ENCODE assay signal across 13 cellular contexts in genomic region chr16:1258906-1259759, GRCh38. TPM values are rescaled to one million over a fixed set of nuclear protein-coding genes. Genes with fewer than 3 reads are reported as not detected.
DNase-seq lines count a peak whose midpoint lies in the region; ATAC-seq and TF ChIP-seq lines count a peak whose summit lies in the region.
"Had no signal": no experiment of that assay in that cellular context is flagged by ENCODE, and none has a peak within 500 bp of the region (broad histone marks: within the 10 kb centered on the region; RNA-seq: fewer than 3 reads in every experiment).

No MANE protein-coding gene starts in this region.

- peaks cover 75% of the 10 kb centered on the region for H3K27me3 ChIP-seq in BLaER1
- peaks cover 31% of the 10 kb centered on the region for H3K27me3 ChIP-seq in PC-3 (ENCODE audit: low read length)
- peaks cover 38% of the 10 kb centered on the region for H3K27me3 ChIP-seq in iPS-20b (ENCODE audit: insufficient read depth, low read length)
- peaks cover 42% of the 10 kb centered on the region for H3K27me3 ChIP-seq in foreskin keratinocyte

- H3K4me2 ChIP-seq in BLaER1 (peak overlapping the region; percentile 56), PC-3 (ENCODE audit: low read length) (peak overlapping the region; percentile 84)

- H3K27ac ChIP-seq in BLaER1, result no peak overlapping the region
- H3K27ac ChIP-seq in PC-3 (ENCODE audit: low read length), result no peak overlapping the region
- no peak overlapping the region for H3K27ac ChIP-seq in iPS-20b (ENCODE audit: low read length)
- no peak overlapping the region for H3K27ac ChIP-seq in foreskin keratinocyte

- no peak for TF ChIP-seq CTCF in PC-3 (conservative IDR thresholded peaks at IDR 0.05; ENCODE audit: low read depth, low read length)
- TF ChIP-seq CTCF in foreskin keratinocyte (conservative IDR thresholded peaks at IDR 0.05), result no peak

- no TSS peak for BruUV-seq in PC-3 (replicated peaks; lab: Mats Ljungman, UMichigan)

- intact Hi-C loops in PC-3 (cut with micrococcal nuclease), result no loop called here

- H4K20me1 ChIP-seq in BLaER1, result peaks cover 57% of the 10 kb centered on the region
- no peaks in the 10 kb centered on the region for H4K20me1 ChIP-seq in PC-3 (ENCODE audit: low read length)

- no peaks in the 10 kb centered on the region for H3F3A ChIP-seq in PC-3 (ENCODE audit: low read length, unreplicated experiment)

- peak overlapping the region; percentile 61 for H2AFZ ChIP-seq in PC-3 (ENCODE audit: low read length)

- no peaks in the 10 kb centered on the region for H3K79me2 ChIP-seq in PC-3 (ENCODE audit: low read length)

- DNase-seq in DMS53 (lab: John Stamatoyannopoulos, UW), result peak; percentile 64
- no peak for DNase-seq in DMS53 treated with DMSO at 0.1 percent for 48 hours (lab: John Stamatoyannopoulos, UW; ENCODE audit: unreplicated experiment)
- DNase-seq in PC-3, result peak; percentile 13
- no peak for DNase-seq in foreskin keratinocyte
- DNase-seq in GM03348 (ENCODE audit: low spot score), result no peak
- DNase-seq in SKM-1 (lab: John Stamatoyannopoulos, UW; ENCODE audit: unreplicated experiment), result no peak
- DNase-seq: GF-D8, NCI-H526 treated with DMSO at 0.1 percent for 48 hours had no signal

- no peaks in the 10 kb centered on the region for H3K9me3 ChIP-seq in BLaER1
- no peaks in the 10 kb centered on the region for H3K9me3 ChIP-seq in PC-3 (ENCODE audit: low read length)
- no peaks in the 10 kb centered on the region for H3K9me3 ChIP-seq in iPS-20b (ENCODE audit: insufficient read depth, low read depth, low read length)

- H3K4me3 ChIP-seq in BLaER1, result peak overlapping the region; percentile 38; the same call in 1 of the 2 replicates
- peak overlapping the region; percentile 54 for H3K4me3 ChIP-seq in PC-3 (ENCODE audit: low read length)
- H3K4me3 ChIP-seq in iPS-20b (ENCODE audit: low read length), result peak overlapping the region; percentile 46; the same call in 1 of the 2 replicates

- CTCF ChIA-PET in PC-3 (lab: Charles Lee), result no interaction called here

- no peaks in the 10 kb centered on the region for H3K9me2 ChIP-seq in PC-3 (replicated peaks; ENCODE audit: low read length)

- H3K36me3 ChIP-seq in BLaER1, result no peaks in the 10 kb centered on the region
- H3K36me3 ChIP-seq in PC-3 (ENCODE audit: low read depth, low read length), result no peaks in the 10 kb centered on the region
- H3K36me3 ChIP-seq in iPS-20b (ENCODE audit: insufficient read depth, low read depth, low read length), result no peaks in the 10 kb centered on the region

- H3K4me1 ChIP-seq in BLaER1, result peaks cover 13% of the 10 kb centered on the region; the same call in 1 of the 2 replicates
- H3K4me1 ChIP-seq in PC-3 (ENCODE audit: insufficient read depth, low read length), result no peaks in the 10 kb centered on the region; the same call in 1 of the 2 replicates
- no peaks in the 10 kb centered on the region; the same call in 1 of the 2 replicates for H3K4me1 ChIP-seq in iPS-20b (ENCODE audit: insufficient read depth, low read length)
- H3K4me1 ChIP-seq in foreskin keratinocyte, result no peaks in the 10 kb centered on the region

- H3K9ac ChIP-seq in BLaER1 (no peak overlapping the region), PC-3 (ENCODE audit: low read length) (no peak overlapping the region), iPS-20b (ENCODE audit: low read depth, low read length) (no peak overlapping the region)

- ATAC-seq in PC-3 (peak; percentile 32; the same call in 1 of the 2 replicates), foreskin keratinocyte (no peak)

- POLR2A ChIA-PET in PC-3 (lab: Charles Lee; ENCODE audit: unreplicated experiment), result no interaction called here

RNA-seq across cellular contexts. Expression of gene TPSD1, which starts 3.3 kb away (rescaled TPM):
- total RNA-seq in PC-3 (2014; rRNA removed) (not detected in 2 replicates), foreskin keratinocyte (not detected in 2 replicates)
- polyA plus RNA-seq in foreskin keratinocyte, result not detected in 2 replicates
- total RNA-seq: A172; esophagus mucosa; T-helper 1 cell treated with Interleukin-12 subunit alpha and Interleukin-12 subunit beta and Interleukin-4 antibody, amounts not matched to agents 30 ng/mL and 1 ng/mL, for 36 hours had no signal

RNA-seq across cellular contexts. Expression of gene TPSAB1, which starts 18.6 kb away (rescaled TPM):
- total RNA-seq in PC-3 (2014; rRNA removed) (not detected in 2 replicates), foreskin keratinocyte (not detected in 2 replicates)
- not detected in 2 replicates for polyA plus RNA-seq in foreskin keratinocyte
- total RNA-seq: T-helper 1 cell treated with Interleukin-12 subunit alpha and Interleukin-12 subunit beta and Interleukin-4 antibody, amounts not matched to agents 30 ng/mL and 1 ng/mL, for 36 hours had no signal

RNA-seq across cellular contexts. Expression of gene TPSB2, which starts 29.1 kb away (rescaled TPM):
- total RNA-seq in PC-3 (2014; rRNA removed) (not detected in 2 replicates), foreskin keratinocyte (not detected in 2 replicates)
- not detected in 2 replicates for polyA plus RNA-seq in foreskin keratinocyte
- total RNA-seq: A172; T-helper 1 cell treated with Interleukin-12 subunit alpha and Interleukin-12 subunit beta and Interleukin-4 antibody, amounts not matched to agents 30 ng/mL and 1 ng/mL, for 36 hours had no signal

RNA-seq across cellular contexts. Expression of gene TPSG1, which starts 34.1 kb away (rescaled TPM):
- total RNA-seq in PC-3 (2014; rRNA removed), result not detected in 2 replicates
- not detected in 2 replicates for total RNA-seq in foreskin keratinocyte
- not detected in 2 replicates for polyA plus RNA-seq in foreskin keratinocyte
- total RNA-seq: T-helper 1 cell treated with Interleukin-12 subunit alpha and Interleukin-12 subunit beta and Interleukin-4 antibody, amounts not matched to agents 30 ng/mL and 1 ng/mL, for 36 hours had no signal

RNA-seq across cellular contexts. Expression of gene UBE2I, which starts 50.3 kb away (rescaled TPM):
- total RNA-seq in PC-3 (2014; rRNA removed) (71.3 and 116 TPM in 2 replicates), foreskin keratinocyte (76.7 and 101 TPM in 2 replicates)
- 155 and 172 TPM in 2 replicates for polyA plus RNA-seq in foreskin keratinocyte

Comparison
In these comparisons a context has a peak if more than half of its experiments do, and no peak if none do; other contexts are left out.
1. DNase-seq: peak in DMS53 (single experiment) and PC-3 (single experiment); none in DMS53 treated with DMSO at 0.1 percent for 48 hours (single experiment), foreskin keratinocyte (0 of 2), GM03348 (single experiment) and SKM-1 (single experiment).
2. Peak in every context shown above with its lines, with median percentiles within 50 percentile points of each other: H3K4me3 ChIP-seq.